ENCODE assay signal across 21 cellular contexts in the genomic region with DNA sequence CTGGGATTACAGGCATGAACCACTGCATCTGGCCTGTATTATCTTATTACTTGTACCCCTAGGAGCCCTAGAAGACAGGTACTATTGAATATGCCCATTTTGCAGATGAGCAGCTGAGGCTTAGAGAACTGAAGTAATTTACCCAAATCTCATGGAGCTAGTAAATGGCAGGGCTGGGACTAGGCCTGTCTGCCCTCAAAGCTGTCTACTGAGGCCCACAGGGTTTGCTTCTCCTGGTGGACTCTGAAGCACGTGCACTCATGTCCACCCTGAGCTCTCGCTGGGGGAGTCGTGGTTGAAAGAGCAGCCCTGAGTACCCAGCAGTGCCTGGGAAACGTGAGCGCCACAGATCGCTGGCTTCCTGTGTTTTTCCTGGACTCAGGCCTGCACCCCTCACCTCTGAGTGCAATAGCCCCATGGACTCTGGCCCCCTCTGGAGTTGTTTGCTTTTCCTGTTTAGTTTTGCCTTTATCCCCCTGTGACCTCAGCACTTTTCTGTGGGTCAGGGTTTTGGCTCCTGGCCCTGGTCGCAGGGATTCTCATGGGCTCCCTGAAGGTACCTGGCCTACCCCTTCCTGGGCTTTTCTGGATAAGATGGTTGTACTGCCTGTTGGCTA. TPM values are rescaled to one million over a fixed set of nuclear protein-coding genes. Genes with fewer than 3 reads are reported as not detected.
DNase-seq lines count a peak whose midpoint lies in the region; TF ChIP-seq lines count a peak whose summit lies in the region.
"Had no signal": no experiment of that assay in that cellular context is flagged by ENCODE, and none has a peak within 500 bp of the region (broad histone marks: within the 10 kb centered on the region; RNA-seq: fewer than 3 reads in every experiment).

No MANE protein-coding gene starts in this region.

- no peak overlapping the region for H3K4me2 ChIP-seq in parathyroid adenoma (ENCODE audit: low read length)

- TF ChIP-seq CTCF in HEK293 (tag by site-specific recombination; IDR thresholded peaks at IDR 0.05) (no peak), ascending aorta (IDR thresholded peaks at IDR 0.05) (no peak), parathyroid adenoma (IDR thresholded peaks at IDR 0.05) (no peak)

- no peaks in the 10 kb centered on the region for H3K27me3 ChIP-seq in ascending aorta
- no peaks in the 10 kb centered on the region for H3K27me3 ChIP-seq in parathyroid adenoma (ENCODE audit: control insufficient read depth, insufficient read depth, low read length)
- H3K27me3 ChIP-seq: breast epithelium had no signal

- H3K9me3 ChIP-seq in HEK293 (ENCODE audit: control insufficient read depth, insufficient read depth, low read depth, low read length) (no peaks in the 10 kb centered on the region), ascending aorta (no peaks in the 10 kb centered on the region), parathyroid adenoma (ENCODE audit: control insufficient read depth, low read length) (no peaks in the 10 kb centered on the region)
- H3K9me3 ChIP-seq: breast epithelium had no signal

- CTCF ChIA-PET in HEK293 (lab: Yijun Ruan, JAX): interaction anchor here (0.6 to 1.5 kb wide), 2 partner anchors 15 to 89 kb away, joined by 4 to 5 read pairs; no protein-coding TSS in a partner anchor

- H3K4me3 ChIP-seq in HEK293 (ENCODE audit: low read depth, low read length): no peak overlapping the region
- no peak overlapping the region for H3K4me3 ChIP-seq in ascending aorta
- no peak overlapping the region for H3K4me3 ChIP-seq in parathyroid adenoma (ENCODE audit: low read depth, low read length)
- H3K4me3 ChIP-seq: breast epithelium, K562 had no signal

- intact Hi-C loops in ascending aorta (cut with DNase I): no loop called here

- H3K27ac ChIP-seq in HEK293 (ENCODE audit: extremely low read depth, low read depth, low read length) (no peak overlapping the region), ascending aorta (peak overlapping the region; percentile 85 to 90), parathyroid adenoma (peak overlapping the region; percentile 98)
- H3K27ac ChIP-seq: breast epithelium, RWPE1 had no signal

- H3K36me3 ChIP-seq in HEK293 (ENCODE audit: control insufficient read depth in 2 of 2, insufficient read depth in 1 of 2, low read length in 2 of 2) (peaks cover 0 to 4% of the 10 kb centered on the region in 2 experiments; a peak in 1 of 3 replicates), ascending aorta (peaks cover 13 to 26% of the 10 kb centered on the region in 2 donors), parathyroid adenoma (ENCODE audit: control insufficient read depth, insufficient read depth, low read length) (no peaks in the 10 kb centered on the region)
- H3K36me3 ChIP-seq: breast epithelium had no signal

- no peak overlapping the region for H2AFZ ChIP-seq in parathyroid adenoma

- H3K79me2 ChIP-seq in parathyroid adenoma: peaks cover 13% of the 10 kb centered on the region

- H3K9ac ChIP-seq in parathyroid adenoma: no peak overlapping the region

- H3K4me1 ChIP-seq in HEK293 (ENCODE audit: control insufficient read depth, insufficient read depth, low read length): peaks cover 21% of the 10 kb centered on the region
- peaks cover 26 to 86% of the 10 kb centered on the region in 2 donors for H3K4me1 ChIP-seq in ascending aorta
- peaks cover 39% of the 10 kb centered on the region for H3K4me1 ChIP-seq in parathyroid adenoma

- DNase-seq in ascending aorta (ENCODE audit: low spot score in 2 of 2): no peak
- peak; percentile 60 for DNase-seq in glomerular visceral epithelial cell (ENCODE audit: extremely low spot score)
- no peak for DNase-seq in activated T-cell treated with anti-CD3 and anti-CD28 coated beads for 4 hours
- no peak for DNase-seq in SW 1271 (lab: John Stamatoyannopoulos, UW)
- DNase-seq in HCEC 1CT: no peak
- DNase-seq in retina: no peak
- DNase-seq: ACHN; activated CD4-positive, alpha-beta memory T cell treated with anti-CD3 and anti-CD28 coated beads for 36 hours; activated effector memory CD4-positive, alpha-beta T cell treated with Interleukin-2 at 50 U/mL for 16 hours; C1 segment of cervical spinal cord; dermis blood vessel endothelial cell; hippocampal formation; islet precursor cell; MM.1S; NCI-H146; NCI-H510A treated with DMSO at 0.1 percent for 48 hours had no signal

- POLR2A ChIA-PET in HEK293 (lab: Yijun Ruan, JAX): no interaction called here

TF ChIP-seq in HEK293, 187 proteins besides CTCF, POLR2A, EP300 and RAD21 (continues in another document):
- TF ChIP-seq, protein P1, sequence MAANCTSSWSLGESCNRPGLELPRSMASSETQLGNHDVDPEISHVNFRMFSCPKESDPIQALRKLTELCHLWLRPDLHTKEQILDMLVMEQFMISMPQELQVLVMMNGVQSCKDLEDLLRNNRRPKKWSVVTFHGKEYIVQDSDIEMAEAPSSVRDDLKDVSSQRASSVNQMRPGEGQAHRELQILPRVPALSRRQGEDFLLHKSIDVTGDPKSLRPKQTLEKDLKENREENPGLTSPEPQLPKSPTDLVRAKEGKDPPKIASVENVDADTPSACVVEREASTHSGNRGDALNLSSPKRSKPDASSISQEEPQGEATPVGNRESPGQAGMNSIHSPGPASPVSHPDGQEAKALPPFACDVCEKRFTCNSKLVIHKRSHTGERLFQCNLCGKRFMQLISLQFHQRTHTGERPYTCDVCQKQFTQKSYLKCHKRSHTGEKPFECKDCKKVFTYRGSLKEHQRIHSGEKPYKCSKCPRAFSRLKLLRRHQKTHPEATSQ (tag by site-specific recombination; IDR thresholded peaks at IDR 0.05): no peak
- TF ChIP-seq ZNF423 (tag by site-specific recombination; IDR thresholded peaks at IDR 0.05) (no peak), ZNF302 (tag by site-specific recombination; IDR thresholded peaks at IDR 0.05; ENCODE audit: low read depth) (no peak), ZNF138 (tag by site-specific recombination; IDR thresholded peaks at IDR 0.05; ENCODE audit: borderline replicate concordance) (no peak), ZNF610 (tag by site-specific recombination; IDR thresholded peaks at IDR 0.05; ENCODE audit: borderline replicate concordance) (no peak), ZNF548 (tag by site-specific recombination; IDR thresholded peaks at IDR 0.05) (no peak), ZNF114 (tag by site-specific recombination; IDR thresholded peaks at IDR 0.05) (no peak), ZNF776 (tag by site-specific recombination; IDR thresholded peaks at IDR 0.05; ENCODE audit: borderline replicate concordance) (no peak), SCRT2 (tag by site-specific recombination; IDR thresholded peaks at IDR 0.05) (no peak), GLIS1 (tag by site-specific recombination; IDR thresholded peaks at IDR 0.05) (peak; percentile 96), ZBTB17 (tag by site-specific recombination; IDR thresholded peaks at IDR 0.05) (no peak), GLIS2 (tag by site-specific recombination; IDR thresholded peaks at IDR 0.05) (no peak), ZFHX2 (tag by site-specific recombination; conservative IDR thresholded peaks at IDR 0.05) (no peak), ZNF624 (tag by site-specific recombination; IDR thresholded peaks at IDR 0.05) (no peak), ZIC2 (tag by site-specific recombination; IDR thresholded peaks at IDR 0.05) (peak; percentile 95), ZNF621 (tag by site-specific recombination; IDR thresholded peaks at IDR 0.05) (no peak), ZNF221 (tag by site-specific recombination; IDR thresholded peaks at IDR 0.05; ENCODE audit: borderline replicate concordance) (no peak), SP7 (tag by site-specific recombination; IDR thresholded peaks at IDR 0.05) (no peak)
- TF ChIP-seq, protein P2, sequence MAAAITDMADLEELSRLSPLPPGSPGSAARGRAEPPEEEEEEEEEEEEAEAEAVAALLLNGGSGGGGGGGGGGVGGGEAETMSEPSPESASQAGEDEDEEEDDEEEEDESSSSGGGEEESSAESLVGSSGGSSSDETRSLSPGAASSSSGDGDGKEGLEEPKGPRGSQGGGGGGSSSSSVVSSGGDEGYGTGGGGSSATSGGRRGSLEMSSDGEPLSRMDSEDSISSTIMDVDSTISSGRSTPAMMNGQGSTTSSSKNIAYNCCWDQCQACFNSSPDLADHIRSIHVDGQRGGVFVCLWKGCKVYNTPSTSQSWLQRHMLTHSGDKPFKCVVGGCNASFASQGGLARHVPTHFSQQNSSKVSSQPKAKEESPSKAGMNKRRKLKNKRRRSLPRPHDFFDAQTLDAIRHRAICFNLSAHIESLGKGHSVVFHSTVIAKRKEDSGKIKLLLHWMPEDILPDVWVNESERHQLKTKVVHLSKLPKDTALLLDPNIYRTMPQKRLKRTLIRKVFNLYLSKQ (tag by site-specific recombination; IDR thresholded peaks at IDR 0.05; ENCODE audit: borderline replicate concordance): no peak
- TF ChIP-seq, protein P3, sequence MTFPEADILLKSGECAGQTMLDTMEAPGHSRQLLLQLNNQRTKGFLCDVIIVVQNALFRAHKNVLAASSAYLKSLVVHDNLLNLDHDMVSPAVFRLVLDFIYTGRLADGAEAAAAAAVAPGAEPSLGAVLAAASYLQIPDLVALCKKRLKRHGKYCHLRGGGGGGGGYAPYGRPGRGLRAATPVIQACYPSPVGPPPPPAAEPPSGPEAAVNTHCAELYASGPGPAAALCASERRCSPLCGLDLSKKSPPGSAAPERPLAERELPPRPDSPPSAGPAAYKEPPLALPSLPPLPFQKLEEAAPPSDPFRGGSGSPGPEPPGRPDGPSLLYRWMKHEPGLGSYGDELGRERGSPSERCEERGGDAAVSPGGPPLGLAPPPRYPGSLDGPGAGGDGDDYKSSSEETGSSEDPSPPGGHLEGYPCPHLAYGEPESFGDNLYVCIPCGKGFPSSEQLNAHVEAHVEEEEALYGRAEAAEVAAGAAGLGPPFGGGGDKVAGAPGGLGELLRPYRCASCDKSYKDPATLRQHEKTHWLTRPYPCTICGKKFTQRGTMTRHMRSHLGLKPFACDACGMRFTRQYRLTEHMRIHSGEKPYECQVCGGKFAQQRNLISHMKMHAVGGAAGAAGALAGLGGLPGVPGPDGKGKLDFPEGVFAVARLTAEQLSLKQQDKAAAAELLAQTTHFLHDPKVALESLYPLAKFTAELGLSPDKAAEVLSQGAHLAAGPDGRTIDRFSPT (tag by site-specific recombination; IDR thresholded peaks at IDR 0.05): no peak
- TF ChIP-seq, protein P4, sequence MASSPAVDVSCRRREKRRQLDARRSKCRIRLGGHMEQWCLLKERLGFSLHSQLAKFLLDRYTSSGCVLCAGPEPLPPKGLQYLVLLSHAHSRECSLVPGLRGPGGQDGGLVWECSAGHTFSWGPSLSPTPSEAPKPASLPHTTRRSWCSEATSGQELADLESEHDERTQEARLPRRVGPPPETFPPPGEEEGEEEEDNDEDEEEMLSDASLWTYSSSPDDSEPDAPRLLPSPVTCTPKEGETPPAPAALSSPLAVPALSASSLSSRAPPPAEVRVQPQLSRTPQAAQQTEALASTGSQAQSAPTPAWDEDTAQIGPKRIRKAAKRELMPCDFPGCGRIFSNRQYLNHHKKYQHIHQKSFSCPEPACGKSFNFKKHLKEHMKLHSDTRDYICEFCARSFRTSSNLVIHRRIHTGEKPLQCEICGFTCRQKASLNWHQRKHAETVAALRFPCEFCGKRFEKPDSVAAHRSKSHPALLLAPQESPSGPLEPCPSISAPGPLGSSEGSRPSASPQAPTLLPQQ (tag by site-specific recombination; IDR thresholded peaks at IDR 0.05): no peak

RNA-seq across cellular contexts. Expression of a gene that starts 52.4 kb away (rescaled TPM):
- total RNA-seq in ascending aorta: 177 TPM
- total RNA-seq: activated CD4-positive, alpha-beta memory T cell treated with anti-CD3 and anti-CD28 coated beads for 36 hours had no signal
